Comparison of ENCODE assay signal across 8 cellular contexts in genomic region chr11:9264381-9265210, GRCh38. TPM values are rescaled to one million over a fixed set of nuclear protein-coding genes. Genes with fewer than 3 reads are reported as not detected.
A peak's percentile ranks its signal among the peaks of the same experiment; 100 is the strongest.
DNase-seq lines count a peak whose midpoint lies in the region; ATAC-seq and TF ChIP-seq lines count a peak whose summit lies in the region.

No MANE protein-coding gene starts in this region.

- TF ChIP-seq CTCF in AG10803 (conservative IDR thresholded peaks at IDR 0.05; ENCODE audit: low read length) (no peak), brain (conservative IDR thresholded peaks at IDR 0.05) (no peak)

- ATAC-seq in GM19043 (IDR thresholded peaks at IDR 0.05; ENCODE audit: low read depth, unreplicated experiment) (peak; percentile 7), HG03442 (IDR thresholded peaks at IDR 0.05; ENCODE audit: unreplicated experiment) (peak; percentile 16)

- H3K4me1 Mint-ChIP-seq in brain = peaks cover 53% of the 10 kb centered on the region

- DNase-seq in AG10803 (ENCODE audit: low read depth) = peak; percentile 80
- DNase-seq in SKM-1 treated with dmso at 0.1 percent for 144 hours (lab: John Stamatoyannopoulos, UW; ENCODE audit: unreplicated experiment) = peak; percentile 91
- DNase-seq in retina = peak; percentile 83
- no peak for DNase-seq in NCI-H774 (lab: John Stamatoyannopoulos, UW)

- peaks cover 11% of the 10 kb centered on the region for H3K36me3 Mint-ChIP-seq in brain

- H3K4me3 ChIP-seq in AG10803 (ENCODE audit: low read length) (peak overlapping the region; percentile 87), iPS-11a (ENCODE audit: low read depth, low read length) (peak overlapping the region; percentile 47)

- H3K27me3 Mint-ChIP-seq in brain = peaks cover 6% of the 10 kb centered on the region

- peak overlapping the region; percentile 91 to 99 (median 95) for H3K4me3 Mint-ChIP-seq in brain

- H3K27ac Mint-ChIP-seq in brain = peak overlapping the region; percentile 88 to 98 (median 96)

- H3K9me3 Mint-ChIP-seq in brain = peaks cover 0 to 9% (median 5%) of the 10 kb centered on the region in 5 experiments

RNA-seq across cellular contexts. Expression of gene DENND5A, which starts 0.6 kb away (rescaled TPM):
- 74.1 TPM for polyA plus RNA-seq in brain (ENCODE audit: insufficient read depth, low read depth, low replicate concordance)

RNA-seq across cellular contexts. Expression of gene TMEM41B, which starts 49.8 kb away (rescaled TPM):
- polyA plus RNA-seq in brain (ENCODE audit: insufficient read depth, low read depth, low replicate concordance) = 6.1 TPM
